Comparison of ENCODE assay signal across 1 cellular context in the genomic region with DNA sequence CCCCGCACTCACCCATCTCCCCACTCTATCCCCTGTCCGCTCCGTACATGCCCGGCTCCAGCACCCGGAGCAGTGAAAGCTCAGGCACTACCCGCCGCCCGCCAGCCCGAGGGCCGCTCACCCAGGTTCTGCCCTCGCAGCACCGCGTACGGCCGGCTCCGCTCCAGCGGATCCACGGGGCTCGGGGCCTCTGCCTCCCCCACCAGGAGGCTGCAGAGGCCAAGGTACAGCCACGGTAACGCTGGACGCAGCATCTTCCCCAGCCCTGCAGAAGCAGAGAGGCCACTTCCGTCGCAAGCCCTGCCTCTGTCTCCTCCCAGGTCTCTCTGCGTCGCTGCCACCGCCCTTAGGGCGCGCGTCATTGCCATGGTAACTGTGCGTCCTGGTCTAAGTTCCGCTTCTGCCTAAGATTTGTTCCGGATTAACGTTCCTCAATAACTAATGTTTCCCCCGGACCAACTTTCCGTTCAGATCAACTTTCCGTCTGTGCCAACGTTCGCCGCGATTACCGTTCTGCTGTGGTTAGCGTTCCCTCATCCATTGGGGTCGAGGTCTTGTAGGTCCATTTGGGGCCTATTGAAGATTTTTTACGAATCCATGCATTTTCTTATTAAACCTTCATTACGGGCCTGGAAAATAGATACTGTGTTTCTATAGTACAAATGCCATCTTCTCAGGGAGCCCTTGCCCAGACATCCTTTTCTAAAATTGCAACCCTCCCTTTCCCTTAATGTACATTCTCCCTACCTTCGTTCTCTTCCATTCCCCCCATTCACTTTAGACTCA.
TF ChIP-seq lines count a peak whose summit lies in the region.

A gene with protein sequence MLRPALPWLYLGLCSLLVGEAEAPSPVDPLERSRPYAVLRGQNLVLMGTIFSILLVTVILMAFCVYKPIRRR (minus strand): TSS at position 281 of the 786 bp plus-strand sequence. CDS start 27 bp downstream, at position 254.

TF ChIP-seq in K562, 482 proteins besides CTCF, POLR2A, EP300 and RAD21 (continued from another document and continues in another):
- TF ChIP-seq, protein P1, sequence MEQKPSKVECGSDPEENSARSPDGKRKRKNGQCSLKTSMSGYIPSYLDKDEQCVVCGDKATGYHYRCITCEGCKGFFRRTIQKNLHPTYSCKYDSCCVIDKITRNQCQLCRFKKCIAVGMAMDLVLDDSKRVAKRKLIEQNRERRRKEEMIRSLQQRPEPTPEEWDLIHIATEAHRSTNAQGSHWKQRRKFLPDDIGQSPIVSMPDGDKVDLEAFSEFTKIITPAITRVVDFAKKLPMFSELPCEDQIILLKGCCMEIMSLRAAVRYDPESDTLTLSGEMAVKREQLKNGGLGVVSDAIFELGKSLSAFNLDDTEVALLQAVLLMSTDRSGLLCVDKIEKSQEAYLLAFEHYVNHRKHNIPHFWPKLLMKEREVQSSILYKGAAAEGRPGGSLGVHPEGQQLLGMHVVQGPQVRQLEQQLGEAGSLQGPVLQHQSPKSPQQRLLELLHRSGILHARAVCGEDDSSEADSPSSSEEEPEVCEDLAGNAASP (IDR thresholded peaks at IDR 0.05), result no peak
- TF ChIP-seq DACH1 (IDR thresholded peaks at IDR 0.05; ENCODE audit: partially characterized antibody) (peak; percentile 68), SMARCA5 (IDR thresholded peaks at IDR 0.05) (no peak), MED1 (CRISPR knock-in tag; IDR thresholded peaks at IDR 0.05; ENCODE audit: borderline replicate concordance) (no peak), PHF20 (IDR thresholded peaks at IDR 0.05; ENCODE audit: partially characterized antibody) (peak; percentile 97), JUND (IDR thresholded peaks at IDR 0.05; ENCODE audit: borderline replicate concordance, low read depth, low read length) (peak; percentile 84), JUND (tag; IDR thresholded peaks at IDR 0.05; ENCODE audit: borderline replicate concordance, low read depth, low read length) (no peak; the same call in 2 of the 3 replicates), TBL1XR1 (IDR thresholded peaks at IDR 0.05; ENCODE audit: low read length in 2 of 2) (peak in 1 of 2 experiments; percentile 78; a peak in 2 of 4 replicates), SREBF2 (CRISPR knock-in tag; IDR thresholded peaks at IDR 0.05) (0 out of 2 replicates have a peak, but pooled peaks have one; percentile 52), SPI1 (IDR thresholded peaks at IDR 0.05; ENCODE audit: borderline replicate concordance, low read depth, low read length) (peak; percentile 71; the same call in 1 of the 2 replicates), JUN (IDR thresholded peaks at IDR 0.05; ENCODE audit: borderline replicate concordance, low read depth, low read length) (peak; percentile 70; the same call in 1 of the 2 replicates), JUN (CRISPR knock-in tag; IDR thresholded peaks at IDR 0.05; ENCODE audit: borderline replicate concordance) (no peak), ZNF436 (CRISPR knock-in tag; IDR thresholded peaks at IDR 0.05) (no peak), SNRNP70 (optimal IDR thresholded peaks at IDR 0.05; ENCODE audit: low read depth, low read length) (no peak), XRCC3 (IDR thresholded peaks at IDR 0.05) (no peak), KDM5B (IDR thresholded peaks at IDR 0.05; ENCODE audit: insufficient replicate concordance, low read depth, low read length) (peak; percentile 45), NFE2L1 (tag; IDR thresholded peaks at IDR 0.05; ENCODE audit: borderline replicate concordance, low read depth) (no peak), ZFP1 (CRISPR knock-in tag; IDR thresholded peaks at IDR 0.05) (no peak), ARHGAP35 (IDR thresholded peaks at IDR 0.05; ENCODE audit: partially characterized antibody) (no peak), HNRNPLL (IDR thresholded peaks at IDR 0.05; ENCODE audit: low read depth, low read length, poor library complexity, severe bottlenecking) (peak; percentile 66), POLR3G (IDR thresholded peaks at IDR 0.05; ENCODE audit: extremely low read depth, insufficient read length, insufficient replicate concordance) (no peak), RBFOX2 (IDR thresholded peaks at IDR 0.05; ENCODE audit: low read depth, low read length) (peak; percentile 82), FOXJ2 (tag; IDR thresholded peaks at IDR 0.05) (peak; percentile 76), LARP7 (IDR thresholded peaks at IDR 0.05) (no peak), ZNF408 (CRISPR knock-in tag; IDR thresholded peaks at IDR 0.05; ENCODE audit: low read depth) (no peak), ZNF253 (CRISPR knock-in tag; conservative IDR thresholded peaks at IDR 0.05) (no peak), FOXK1 (CRISPR knock-in tag; IDR thresholded peaks at IDR 0.05; ENCODE audit: borderline replicate concordance) (no peak), SMARCE1 (IDR thresholded peaks at IDR 0.05) (peak; percentile 38; the same call in 1 of the 2 replicates), TCFL5 (CRISPR knock-in tag; conservative IDR thresholded peaks at IDR 0.05) (no peak), HMG20A (CRISPR knock-in tag; conservative IDR thresholded peaks at IDR 0.05) (no peak), RFX5 (IDR thresholded peaks at IDR 0.05; ENCODE audit: low read depth, low read length) (no peak), RAD51 (IDR thresholded peaks at IDR 0.05; ENCODE audit: borderline replicate concordance, low read depth) (no peak)
- TF ChIP-seq, protein P2, sequence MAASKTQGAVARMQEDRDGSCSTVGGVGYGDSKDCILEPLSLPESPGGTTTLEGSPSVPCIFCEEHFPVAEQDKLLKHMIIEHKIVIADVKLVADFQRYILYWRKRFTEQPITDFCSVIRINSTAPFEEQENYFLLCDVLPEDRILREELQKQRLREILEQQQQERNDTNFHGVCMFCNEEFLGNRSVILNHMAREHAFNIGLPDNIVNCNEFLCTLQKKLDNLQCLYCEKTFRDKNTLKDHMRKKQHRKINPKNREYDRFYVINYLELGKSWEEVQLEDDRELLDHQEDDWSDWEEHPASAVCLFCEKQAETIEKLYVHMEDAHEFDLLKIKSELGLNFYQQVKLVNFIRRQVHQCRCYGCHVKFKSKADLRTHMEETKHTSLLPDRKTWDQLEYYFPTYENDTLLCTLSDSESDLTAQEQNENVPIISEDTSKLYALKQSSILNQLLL (CRISPR knock-in tag; IDR thresholded peaks at IDR 0.05; ENCODE audit: borderline replicate concordance), result no peak
- TF ChIP-seq, protein P3, sequence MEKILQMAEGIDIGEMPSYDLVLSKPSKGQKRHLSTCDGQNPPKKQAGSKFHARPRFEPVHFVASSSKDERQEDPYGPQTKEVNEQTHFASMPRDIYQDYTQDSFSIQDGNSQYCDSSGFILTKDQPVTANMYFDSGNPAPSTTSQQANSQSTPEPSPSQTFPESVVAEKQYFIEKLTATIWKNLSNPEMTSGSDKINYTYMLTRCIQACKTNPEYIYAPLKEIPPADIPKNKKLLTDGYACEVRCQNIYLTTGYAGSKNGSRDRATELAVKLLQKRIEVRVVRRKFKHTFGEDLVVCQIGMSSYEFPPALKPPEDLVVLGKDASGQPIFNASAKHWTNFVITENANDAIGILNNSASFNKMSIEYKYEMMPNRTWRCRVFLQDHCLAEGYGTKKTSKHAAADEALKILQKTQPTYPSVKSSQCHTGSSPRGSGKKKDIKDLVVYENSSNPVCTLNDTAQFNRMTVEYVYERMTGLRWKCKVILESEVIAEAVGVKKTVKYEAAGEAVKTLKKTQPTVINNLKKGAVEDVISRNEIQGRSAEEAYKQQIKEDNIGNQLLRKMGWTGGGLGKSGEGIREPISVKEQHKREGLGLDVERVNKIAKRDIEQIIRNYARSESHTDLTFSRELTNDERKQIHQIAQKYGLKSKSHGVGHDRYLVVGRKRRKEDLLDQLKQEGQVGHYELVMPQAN (IDR thresholded peaks at IDR 0.05; ENCODE audit: borderline replicate concordance), result peak; percentile 94
- TF ChIP-seq, protein P4, sequence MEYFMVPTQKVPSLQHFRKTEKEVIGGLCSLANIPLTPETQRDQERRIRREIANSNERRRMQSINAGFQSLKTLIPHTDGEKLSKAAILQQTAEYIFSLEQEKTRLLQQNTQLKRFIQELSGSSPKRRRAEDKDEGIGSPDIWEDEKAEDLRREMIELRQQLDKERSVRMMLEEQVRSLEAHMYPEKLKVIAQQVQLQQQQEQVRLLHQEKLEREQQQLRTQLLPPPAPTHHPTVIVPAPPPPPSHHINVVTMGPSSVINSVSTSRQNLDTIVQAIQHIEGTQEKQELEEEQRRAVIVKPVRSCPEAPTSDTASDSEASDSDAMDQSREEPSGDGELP (CRISPR knock-in tag; IDR thresholded peaks at IDR 0.05; ENCODE audit: borderline replicate concordance), result peak; percentile 65
- TF ChIP-seq, protein P5, sequence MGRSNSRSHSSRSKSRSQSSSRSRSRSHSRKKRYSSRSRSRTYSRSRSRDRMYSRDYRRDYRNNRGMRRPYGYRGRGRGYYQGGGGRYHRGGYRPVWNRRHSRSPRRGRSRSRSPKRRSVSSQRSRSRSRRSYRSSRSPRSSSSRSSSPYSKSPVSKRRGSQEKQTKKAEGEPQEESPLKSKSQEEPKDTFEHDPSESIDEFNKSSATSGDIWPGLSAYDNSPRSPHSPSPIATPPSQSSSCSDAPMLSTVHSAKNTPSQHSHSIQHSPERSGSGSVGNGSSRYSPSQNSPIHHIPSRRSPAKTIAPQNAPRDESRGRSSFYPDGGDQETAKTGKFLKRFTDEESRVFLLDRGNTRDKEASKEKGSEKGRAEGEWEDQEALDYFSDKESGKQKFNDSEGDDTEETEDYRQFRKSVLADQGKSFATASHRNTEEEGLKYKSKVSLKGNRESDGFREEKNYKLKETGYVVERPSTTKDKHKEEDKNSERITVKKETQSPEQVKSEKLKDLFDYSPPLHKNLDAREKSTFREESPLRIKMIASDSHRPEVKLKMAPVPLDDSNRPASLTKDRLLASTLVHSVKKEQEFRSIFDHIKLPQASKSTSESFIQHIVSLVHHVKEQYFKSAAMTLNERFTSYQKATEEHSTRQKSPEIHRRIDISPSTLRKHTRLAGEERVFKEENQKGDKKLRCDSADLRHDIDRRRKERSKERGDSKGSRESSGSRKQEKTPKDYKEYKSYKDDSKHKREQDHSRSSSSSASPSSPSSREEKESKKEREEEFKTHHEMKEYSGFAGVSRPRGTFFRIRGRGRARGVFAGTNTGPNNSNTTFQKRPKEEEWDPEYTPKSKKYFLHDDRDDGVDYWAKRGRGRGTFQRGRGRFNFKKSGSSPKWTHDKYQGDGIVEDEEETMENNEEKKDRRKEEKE (IDR thresholded peaks at IDR 0.05; ENCODE audit: borderline replicate concordance in 1 of 2, control insufficient read depth in 1 of 2, low read depth in 2 of 2, low read length in 1 of 2), result peak in 1 of 2 experiments; percentile 91; a peak in 1 of 4 replicates
- TF ChIP-seq, protein P6, sequence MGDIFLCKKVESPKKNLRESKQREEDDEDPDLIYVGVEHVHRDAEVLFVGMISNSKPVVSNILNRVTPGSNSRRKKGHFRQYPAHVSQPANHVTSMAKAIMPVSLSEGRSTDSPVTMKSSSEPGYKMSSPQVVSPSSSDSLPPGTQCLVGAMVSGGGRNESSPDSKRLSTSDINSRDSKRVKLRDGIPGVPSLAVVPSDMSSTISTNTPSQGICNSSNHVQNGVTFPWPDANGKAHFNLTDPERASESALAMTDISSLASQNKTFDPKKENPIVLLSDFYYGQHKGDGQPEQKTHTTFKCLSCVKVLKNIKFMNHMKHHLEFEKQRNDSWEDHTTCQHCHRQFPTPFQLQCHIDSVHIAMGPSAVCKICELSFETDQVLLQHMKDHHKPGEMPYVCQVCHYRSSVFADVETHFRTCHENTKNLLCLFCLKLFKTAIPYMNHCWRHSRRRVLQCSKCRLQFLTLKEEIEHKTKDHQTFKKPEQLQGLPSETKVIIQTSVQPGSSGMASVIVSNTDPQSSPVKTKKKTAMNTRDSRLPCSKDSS (IDR thresholded peaks at IDR 0.05; ENCODE audit: low read depth, partially characterized antibody), result no peak
- TF ChIP-seq, protein P7, sequence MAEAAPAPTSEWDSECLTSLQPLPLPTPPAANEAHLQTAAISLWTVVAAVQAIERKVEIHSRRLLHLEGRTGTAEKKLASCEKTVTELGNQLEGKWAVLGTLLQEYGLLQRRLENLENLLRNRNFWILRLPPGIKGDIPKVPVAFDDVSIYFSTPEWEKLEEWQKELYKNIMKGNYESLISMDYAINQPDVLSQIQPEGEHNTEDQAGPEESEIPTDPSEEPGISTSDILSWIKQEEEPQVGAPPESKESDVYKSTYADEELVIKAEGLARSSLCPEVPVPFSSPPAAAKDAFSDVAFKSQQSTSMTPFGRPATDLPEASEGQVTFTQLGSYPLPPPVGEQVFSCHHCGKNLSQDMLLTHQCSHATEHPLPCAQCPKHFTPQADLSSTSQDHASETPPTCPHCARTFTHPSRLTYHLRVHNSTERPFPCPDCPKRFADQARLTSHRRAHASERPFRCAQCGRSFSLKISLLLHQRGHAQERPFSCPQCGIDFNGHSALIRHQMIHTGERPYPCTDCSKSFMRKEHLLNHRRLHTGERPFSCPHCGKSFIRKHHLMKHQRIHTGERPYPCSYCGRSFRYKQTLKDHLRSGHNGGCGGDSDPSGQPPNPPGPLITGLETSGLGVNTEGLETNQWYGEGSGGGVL (CRISPR knock-in tag; IDR thresholded peaks at IDR 0.05), result no peak
- TF ChIP-seq, protein P8, sequence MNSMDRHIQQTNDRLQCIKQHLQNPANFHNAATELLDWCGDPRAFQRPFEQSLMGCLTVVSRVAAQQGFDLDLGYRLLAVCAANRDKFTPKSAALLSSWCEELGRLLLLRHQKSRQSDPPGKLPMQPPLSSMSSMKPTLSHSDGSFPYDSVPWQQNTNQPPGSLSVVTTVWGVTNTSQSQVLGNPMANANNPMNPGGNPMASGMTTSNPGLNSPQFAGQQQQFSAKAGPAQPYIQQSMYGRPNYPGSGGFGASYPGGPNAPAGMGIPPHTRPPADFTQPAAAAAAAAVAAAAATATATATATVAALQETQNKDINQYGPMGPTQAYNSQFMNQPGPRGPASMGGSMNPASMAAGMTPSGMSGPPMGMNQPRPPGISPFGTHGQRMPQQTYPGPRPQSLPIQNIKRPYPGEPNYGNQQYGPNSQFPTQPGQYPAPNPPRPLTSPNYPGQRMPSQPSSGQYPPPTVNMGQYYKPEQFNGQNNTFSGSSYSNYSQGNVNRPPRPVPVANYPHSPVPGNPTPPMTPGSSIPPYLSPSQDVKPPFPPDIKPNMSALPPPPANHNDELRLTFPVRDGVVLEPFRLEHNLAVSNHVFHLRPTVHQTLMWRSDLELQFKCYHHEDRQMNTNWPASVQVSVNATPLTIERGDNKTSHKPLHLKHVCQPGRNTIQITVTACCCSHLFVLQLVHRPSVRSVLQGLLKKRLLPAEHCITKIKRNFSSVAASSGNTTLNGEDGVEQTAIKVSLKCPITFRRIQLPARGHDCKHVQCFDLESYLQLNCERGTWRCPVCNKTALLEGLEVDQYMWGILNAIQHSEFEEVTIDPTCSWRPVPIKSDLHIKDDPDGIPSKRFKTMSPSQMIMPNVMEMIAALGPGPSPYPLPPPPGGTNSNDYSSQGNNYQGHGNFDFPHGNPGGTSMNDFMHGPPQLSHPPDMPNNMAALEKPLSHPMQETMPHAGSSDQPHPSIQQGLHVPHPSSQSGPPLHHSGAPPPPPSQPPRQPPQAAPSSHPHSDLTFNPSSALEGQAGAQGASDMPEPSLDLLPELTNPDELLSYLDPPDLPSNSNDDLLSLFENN (IDR thresholded peaks at IDR 0.05; ENCODE audit: low read depth in 2 of 2, low read length in 2 of 2), result peak in 1 of 2 experiments; percentile 71; a peak in 1 of 4 replicates
